In genomic region chr5:172739385-172739784, GRCh38 we compare ENCODE assay signal across 26 cellular contexts.
"Had no signal": no experiment of that assay in that cellular context is flagged by ENCODE, and none has a peak within 500 bp of the region (broad histone marks: within the 10 kb centered on the region; RNA-seq: fewer than 3 reads in every experiment).

No MANE protein-coding gene starts in this region.

- ATAC-seq: activated T-cell treated with anti-CD3 and anti-CD28 coated beads, Interleukin-2, amount 50 U/mL, for 72 hours; foreskin keratinocyte; left ventricle myocardium superior; T-helper 17 cell had no signal

- H3K9ac ChIP-seq: neural progenitor cell had no signal

- H3K9me3 ChIP-seq: uterus had no signal

- H3K4me3 ChIP-seq: neural progenitor cell, uterus had no signal

- H3K27ac ChIP-seq: neural progenitor cell had no signal

- FAIRE-seq: endometrium, islet of Langerhans had no signal

- H3K27ac Mint-ChIP-seq: activated CD4-positive, alpha-beta memory T cell treated with anti-CD3 and anti-CD28 coated beads for 36 hours; activated naive CD4-positive, alpha-beta T cell treated with anti-CD3 and anti-CD28 coated beads, Interleukin-2, amount 10 ng/mL, durations not matched to agents 7 days and 5 days; activated T-cell treated with anti-CD3 and anti-CD28 coated beads, Interleukin-2, amount 50 U/mL, for 72 hours; neural progenitor cell; progenitor cell of endocrine pancreas; stimulated activated naive CD8-positive, alpha-beta T cell treated with anti-CD3 and anti-CD28 coated beads, Interleukin-15, Interleukin-2, amounts not matched to agents 100 ng/mL and 50 ng/mL, for 24 hours; T-helper 17 cell had no signal

- H3K36me3 Mint-ChIP-seq: activated CD4-positive, alpha-beta memory T cell treated with anti-CD3 and anti-CD28 coated beads for 36 hours; activated naive CD4-positive, alpha-beta T cell treated with anti-CD3 and anti-CD28 coated beads, Interleukin-2, amount 10 ng/mL, durations not matched to agents 7 days and 5 days; brain; naive B cell; neural progenitor cell had no signal

- H2AFZ ChIP-seq: neural progenitor cell had no signal

- H3K4me1 Mint-ChIP-seq: activated naive CD4-positive, alpha-beta T cell treated with anti-CD3 and anti-CD28 coated beads, Interleukin-2, amount 10 ng/mL, durations not matched to agents 7 days and 5 days had no signal

- H3K4me3 Mint-ChIP-seq: activated CD4-positive, alpha-beta memory T cell treated with anti-CD3 and anti-CD28 coated beads for 36 hours; activated naive CD4-positive, alpha-beta T cell treated with anti-CD3 and anti-CD28 coated beads, Interleukin-2, amount 10 ng/mL, durations not matched to agents 7 days and 5 days; activated T-cell treated with anti-CD3 and anti-CD28 coated beads, Interleukin-2, amount 50 U/mL, for 72 hours; brain; dendritic cell treated with granulocyte-macrophage colony-stimulating factor and Interleukin-4, amounts not matched to agents 40 ng/mL and 50 ng/mL, for 4 days; neural progenitor cell; stimulated activated naive CD8-positive, alpha-beta T cell treated with anti-CD3 and anti-CD28 coated beads, Interleukin-15, Interleukin-2, amounts not matched to agents 100 ng/mL and 50 ng/mL, for 24 hours; T-helper 17 cell had no signal

- H3K36me3 ChIP-seq: neural progenitor cell, uterus had no signal

- H3K9me3 Mint-ChIP-seq: activated CD4-positive, alpha-beta memory T cell treated with anti-CD3 and anti-CD28 coated beads for 36 hours; activated naive CD4-positive, alpha-beta T cell treated with anti-CD3 and anti-CD28 coated beads, Interleukin-2, amount 10 ng/mL, durations not matched to agents 7 days and 5 days; activated T-cell treated with anti-CD3 and anti-CD28 coated beads, Interleukin-2, amount 50 U/mL, for 72 hours; dendritic cell treated with granulocyte-macrophage colony-stimulating factor and Interleukin-4, amounts not matched to agents 40 ng/mL and 50 ng/mL, for 4 days; neural progenitor cell; stimulated activated naive CD8-positive, alpha-beta T cell treated with anti-CD3 and anti-CD28 coated beads, Interleukin-15, Interleukin-2, amounts not matched to agents 100 ng/mL and 50 ng/mL, for 24 hours had no signal

- H3K4me2 ChIP-seq: neural progenitor cell had no signal

- H3K27me3 Mint-ChIP-seq: activated CD4-positive, alpha-beta memory T cell treated with anti-CD3 and anti-CD28 coated beads for 36 hours; dendritic cell treated with granulocyte-macrophage colony-stimulating factor and Interleukin-4, amounts not matched to agents 40 ng/mL and 50 ng/mL, for 4 days; naive B cell; progenitor cell of endocrine pancreas; stimulated activated naive CD8-positive, alpha-beta T cell treated with anti-CD3 and anti-CD28 coated beads, Interleukin-15, Interleukin-2, amounts not matched to agents 100 ng/mL and 50 ng/mL, for 24 hours; T-helper 17 cell had no signal

- H3K4me1 ChIP-seq: neural progenitor cell had no signal

- H3K27me3 ChIP-seq: foreskin keratinocyte, neural progenitor cell, uterus had no signal

- DNase-seq: activated CD4-positive, alpha-beta memory T cell treated with anti-CD3 and anti-CD28 coated beads for 36 hours; activated CD4-positive, alpha-beta T cell treated with anti-CD3 and anti-CD28 coated beads for 48 hours; activated CD4-positive, CD25-positive, alpha-beta regulatory T cell; activated effector memory CD4-positive, alpha-beta T cell treated with Interleukin-2 at 50 U/mL for 16 hours; activated naive CD4-positive, alpha-beta T cell treated with anti-CD3 and anti-CD28 coated beads, Interleukin-2, amount 10 ng/mL, durations not matched to agents 7 days and 5 days; activated T-cell treated with anti-CD3 and anti-CD28 coated beads, Interleukin-2, amount 50 U/mL, for 72 hours; effector CD4-positive, alpha-beta T cell; foreskin keratinocyte; hippocampal formation; left ventricle myocardium superior; naive B cell; retina; stimulated activated CD4-positive, alpha-beta T cell treated with anti-CD3 and anti-CD28 coated beads, Interleukin-12 subunit alpha, Interleukin-12 subunit beta, amount 100 ng/mL, for 4 hours; stimulated activated CD4-positive, alpha-beta T cell treated with anti-CD3 and anti-CD28 coated beads, Interleukin-4, amount 100 ng/mL, for 4 hours; substantia nigra; SW 1271; T-helper 17 cell; trophoblast cell; uterus had no signal
